Comparison of ENCODE assay signal across 19 cellular contexts in genomic region chr7:128591705-128592104, GRCh38.
A peak's percentile ranks its signal among the peaks of the same experiment; 100 is the strongest.
DNase-seq lines count a peak whose midpoint lies in the region; ATAC-seq, FAIRE-seq and TF ChIP-seq lines count a peak whose summit lies in the region.
"Had no signal": no experiment of that assay in that cellular context is flagged by ENCODE, and none has a peak within 500 bp of the region (broad histone marks: within the 10 kb centered on the region; RNA-seq: fewer than 3 reads in every experiment).

No MANE protein-coding gene starts in this region.

- peak; percentile 63 for FAIRE-seq in GM12892 (lab: Jason Lieb, UNC)

- TF ChIP-seq POLR2A in GM12892 (IDR thresholded peaks at IDR 0.05; ENCODE audit: low read depth, low read length), result no peak

- peak; percentile 56; the same call in 1 of the 3 replicates for ATAC-seq in SK-N-SH treated with all-trans-retinoic acid at 6 μM for 48 hours
- ATAC-seq: PC-3 had no signal

- DNase-seq in GM12892 (ENCODE audit: insufficient read length), result no peak
- peak; percentile 24 for DNase-seq in left kidney (ENCODE audit: low read depth, low spot score)
- peak; percentile 23 for DNase-seq in putamen (ENCODE audit: low spot score)
- no peak for DNase-seq in NCI-H2196 (lab: John Stamatoyannopoulos, UW; ENCODE audit: unreplicated experiment)
- DNase-seq in NCI-H2107 treated with DMSO at 0.1 percent for 48 hours (lab: John Stamatoyannopoulos, UW; ENCODE audit: unreplicated experiment), result no peak
- no peak for DNase-seq in HuH-7 (ENCODE audit: low spot score)
- DNase-seq: ACHN, DMS79, H7, HFFc6, Karpas-422, NCI-H1417 treated with DMSO at 0.1 percent for 48 hours, NCI-H187 treated with DMSO at 0.1 percent for 48 hours, NCI-H345, NCI-H524 treated with DMSO at 0.1 percent for 48 hours, PC-3, RPMI8226, SIG-M5 had no signal

TF ChIP-seq in SK-N-SH treated with all-trans-retinoic acid at 6 μM for 48 hours, 23 proteins besides CTCF, POLR2A, EP300 and RAD21:
- TF ChIP-seq CSRNP3 (CRISPR knock-in tag; IDR thresholded peaks at IDR 0.05), result peak; percentile 35; the same call in 1 of the 2 replicates
- peak; percentile 53; the same call in 1 of the 2 replicates for TF ChIP-seq TSHZ2 (CRISPR knock-in tag; IDR thresholded peaks at IDR 0.05)
- TF ChIP-seq TCF4 (CRISPR knock-in tag; IDR thresholded peaks at IDR 0.05; ENCODE audit: borderline replicate concordance), result no peak

Comparison
In these comparisons a context has a peak if more than half of its experiments do, and no peak if none do; other contexts are left out.
1. DNase-seq: peak in left kidney (single experiment) and putamen (single experiment); none in GM12892 (single experiment), NCI-H2196 (single experiment), NCI-H2107 treated with DMSO at 0.1 percent for 48 hours (single experiment) and HuH-7 (single experiment).